ENCODE assay signal across 19 cellular contexts in genomic region chr20:32605167-32605656, GRCh38. TPM values are rescaled to one million over a fixed set of nuclear protein-coding genes. Genes with fewer than 3 reads are reported as not detected.
A peak's percentile ranks its signal among the peaks of the same experiment; 100 is the strongest.
DNase-seq lines count a peak whose midpoint lies in the region; ATAC-seq and TF ChIP-seq lines count a peak whose summit lies in the region.
"Had no signal": no experiment of that assay in that cellular context is flagged by ENCODE, and none has a peak within 500 bp of the region (broad histone marks: within the 10 kb centered on the region; RNA-seq: fewer than 3 reads in every experiment).

No MANE protein-coding gene starts in this region.

- no peak overlapping the region for H3K4me3 Mint-ChIP-seq in T-helper 17 cell
- H3K4me3 Mint-ChIP-seq: activated B cell treated with CpG ODN at 0.5 μM for 24 hours; activated naive CD4-positive, alpha-beta T cell treated with anti-CD3 and anti-CD28 coated beads, Interleukin-2, amount 50 U/mL, for 24 hours had no signal

- TF ChIP-seq POLR2A in transverse colon (IDR thresholded peaks at IDR 0.05), result no peak

- in situ Hi-C loops in transverse colon (cut with MboI; ENCODE audit: low pct_ligation_motif_present in 1 of 4, low pct_unique_long_range_greater_than_20kb in 1 of 4, low sequenced_read_pairs in 3 of 4), result no loop called here

- H3K27me3 ChIP-seq in transverse colon, result peaks cover 19% of the 10 kb centered on the region

- H3K9me3 ChIP-seq in T-helper 17 cell (ENCODE audit: control insufficient read depth, low read length, poor library complexity, severe bottlenecking) (no peaks in the 10 kb centered on the region), transverse colon (no peaks in the 10 kb centered on the region)
- H3K9me3 ChIP-seq: thoracic aorta had no signal

- TF ChIP-seq EP300 in transverse colon (IDR thresholded peaks at IDR 0.05; ENCODE audit: low read depth), result no peak

- no peak for TF ChIP-seq CTCF in transverse colon (IDR thresholded peaks at IDR 0.05)

- H3K27ac Mint-ChIP-seq in T-helper 17 cell, result peak overlapping the region; percentile 53
- H3K27ac Mint-ChIP-seq: activated B cell treated with CpG ODN at 0.5 μM for 24 hours; activated naive CD4-positive, alpha-beta T cell treated with anti-CD3 and anti-CD28 coated beads, Interleukin-2, amount 50 U/mL, for 24 hours had no signal

- no peaks in the 10 kb centered on the region for H3K36me3 Mint-ChIP-seq in T-helper 17 cell (ENCODE audit: low read depth)
- H3K36me3 Mint-ChIP-seq: activated naive CD4-positive, alpha-beta T cell treated with anti-CD3 and anti-CD28 coated beads, Interleukin-2, amount 50 U/mL, for 24 hours had no signal

- H3K27me3 Mint-ChIP-seq in T-helper 17 cell, result peaks cover 11% of the 10 kb centered on the region
- H3K27me3 Mint-ChIP-seq: activated naive CD4-positive, alpha-beta T cell treated with anti-CD3 and anti-CD28 coated beads, Interleukin-2, amount 50 U/mL, for 24 hours had no signal

- no peak overlapping the region for H3K27ac ChIP-seq in transverse colon
- H3K27ac ChIP-seq: epithelial cell of prostate, SK-N-MC, thoracic aorta had no signal

- DNase-seq in SKM-1 treated with dmso at 0.1 percent for 144 hours (lab: John Stamatoyannopoulos, UW; ENCODE audit: unreplicated experiment) (peak; percentile 13), SKM-1 (lab: John Stamatoyannopoulos, UW; ENCODE audit: unreplicated experiment) (no peak), T-helper 17 cell (no peak), left kidney (ENCODE audit: low read depth, low spot score) (peak; percentile 40), transverse colon (peak; percentile 37), DMS79 (lab: John Stamatoyannopoulos, UW) (no peak), OCI-M2 (lab: John Stamatoyannopoulos, UW; ENCODE audit: unreplicated experiment) (no peak)
- DNase-seq: activated B cell treated with CpG ODN at 0.5 μM for 24 hours; activated CD8-positive, alpha-beta memory T cell treated with anti-CD3 and anti-CD28 coated beads, Interleukin-2, amount 50 U/mL, for 4 hours; NCI-H1436; NCI-H82; stimulated activated CD4-positive, alpha-beta T cell treated with anti-CD3 and anti-CD28 coated beads, Interleukin-15, amount 100 ng/mL, for 24 hours had no signal

- no peak overlapping the region for H3K4me3 ChIP-seq in transverse colon
- H3K4me3 ChIP-seq: GM12878, lung, SK-N-MC, thoracic aorta had no signal

- peaks cover 16% of the 10 kb centered on the region for H3K4me1 Mint-ChIP-seq in T-helper 17 cell
- H3K4me1 Mint-ChIP-seq: activated naive CD4-positive, alpha-beta T cell treated with anti-CD3 and anti-CD28 coated beads, Interleukin-2, amount 50 U/mL, for 24 hours had no signal

- no peaks in the 10 kb centered on the region for H3K4me1 ChIP-seq in transverse colon

- 33% methylated on average over 9 of the region's 12 CpGs; no CpG with 5 or more reads in 1 of the 2 donors for WGBS in transverse colon (ENCODE audit: low coverage in 1 of 2), 2 donors

- ATAC-seq in T-helper 17 cell (no peak), GM21723 (IDR thresholded peaks at IDR 0.05; ENCODE audit: unreplicated experiment) (no peak)
- ATAC-seq: GM12878 had no signal

- intact Hi-C loops in transverse colon (cut with DNase I; ENCODE audit: low total_unique reads), result no loop called here

- no peaks in the 10 kb centered on the region for H3K36me3 ChIP-seq in transverse colon
- H3K36me3 ChIP-seq: thoracic aorta had no signal

RNA-seq across cellular contexts. Expression of gene NOL4L, which starts 20.1 kb away (rescaled TPM):
- total RNA-seq in T-helper 17 cell (10 to 100 TPM; 60.9 to 62.9 TPM), transverse colon (100 to 1,000 TPM in 1 of 4 donors, 10 to 100 TPM in 3; 45.6 to 105 (median 85.9) TPM)

Comparison
In these comparisons a context has a peak if more than half of its experiments do, and no peak if none do; other contexts are left out.
1. DNase-seq: peak in SKM-1 treated with dmso at 0.1 percent for 144 hours (single experiment), left kidney (single experiment) and transverse colon (single experiment); none in SKM-1 (single experiment), T-helper 17 cell (0 of 3), DMS79 (single experiment) and OCI-M2 (single experiment).